Comparison of ENCODE assay signal across 26 cellular contexts in the genomic region with DNA sequence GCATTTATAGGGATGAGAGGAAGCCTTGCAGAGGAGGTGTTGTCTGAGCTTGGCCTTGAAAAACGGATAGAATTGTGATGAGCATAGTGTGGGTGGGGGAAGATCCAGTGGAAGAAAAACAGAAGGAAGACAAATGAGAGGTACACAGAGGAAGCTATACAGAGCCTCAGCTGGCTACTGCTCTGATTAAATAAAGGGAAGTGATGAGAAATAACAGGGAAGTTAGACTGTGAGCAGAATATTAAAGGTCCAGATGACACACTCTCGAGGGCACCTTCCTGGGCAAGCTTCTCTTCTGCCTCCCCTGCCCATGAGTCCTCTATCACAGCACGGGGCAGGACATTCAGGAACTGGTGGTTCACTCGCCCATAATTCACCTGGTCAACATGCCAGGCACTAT.
DNase-seq lines count a peak whose midpoint lies in the region; ATAC-seq and TF ChIP-seq lines count a peak whose summit lies in the region.
"Had no signal": no experiment of that assay in that cellular context is flagged by ENCODE, and none has a peak within 500 bp of the region (broad histone marks: within the 10 kb centered on the region; RNA-seq: fewer than 3 reads in every experiment).

No MANE protein-coding gene starts in this region.

- intact Hi-C loops in right cardiac atrium (cut with DNase I): no loop called here

- no peaks in the 10 kb centered on the region for H3K9me3 ChIP-seq in OCI-LY3 (ENCODE audit: insufficient read depth, low read length)
- H3K9me3 ChIP-seq in right cardiac atrium (ENCODE audit: control insufficient read depth, low read length): no peaks in the 10 kb centered on the region
- no peaks in the 10 kb centered on the region for H3K9me3 ChIP-seq in upper lobe of left lung
- H3K9me3 ChIP-seq: BE2C, tibial artery had no signal

- H3K4me2 ChIP-seq in OCI-LY3 (ENCODE audit: low read length): peak overlapping the region; percentile 80

- H3K4me1 Mint-ChIP-seq in progenitor cell of endocrine pancreas (ENCODE audit: low read depth): peaks cover 6% of the 10 kb centered on the region
- H3K4me1 Mint-ChIP-seq: activated naive CD4-positive, alpha-beta T cell treated with anti-CD3 and anti-CD28 coated beads, Interleukin-2, amount 10 ng/mL, durations not matched to agents 7 days and 5 days had no signal

- H3K27me3 ChIP-seq in OCI-LY3 (ENCODE audit: low read depth, low read length) (no peaks in the 10 kb centered on the region), right cardiac atrium (ENCODE audit: control insufficient read depth, insufficient read depth) (no peaks in the 10 kb centered on the region), upper lobe of left lung (no peaks in the 10 kb centered on the region)
- H3K27me3 ChIP-seq: BE2C, tibial artery had no signal

- H3K36me3 Mint-ChIP-seq in progenitor cell of endocrine pancreas (ENCODE audit: insufficient read depth): no peaks in the 10 kb centered on the region
- H3K36me3 Mint-ChIP-seq: activated naive CD4-positive, alpha-beta T cell treated with anti-CD3 and anti-CD28 coated beads, Interleukin-2, amount 10 ng/mL, durations not matched to agents 7 days and 5 days had no signal

- no peaks in the 10 kb centered on the region for H3K9me3 Mint-ChIP-seq in progenitor cell of endocrine pancreas (ENCODE audit: low read depth)
- H3K9me3 Mint-ChIP-seq: activated naive CD4-positive, alpha-beta T cell treated with anti-CD3 and anti-CD28 coated beads, Interleukin-2, amount 10 ng/mL, durations not matched to agents 7 days and 5 days had no signal

- H3K4me3 Mint-ChIP-seq in progenitor cell of endocrine pancreas (ENCODE audit: low read depth): no peak overlapping the region
- H3K4me3 Mint-ChIP-seq: activated naive CD4-positive, alpha-beta T cell treated with anti-CD3 and anti-CD28 coated beads, Interleukin-2, amount 10 ng/mL, durations not matched to agents 7 days and 5 days; T-cell had no signal

- peaks cover 63% of the 10 kb centered on the region for H3K4me1 ChIP-seq in OCI-LY3 (ENCODE audit: low read length)
- no peaks in the 10 kb centered on the region for H3K4me1 ChIP-seq in right cardiac atrium (ENCODE audit: control insufficient read depth, insufficient read depth, low read length)
- no peaks in the 10 kb centered on the region for H3K4me1 ChIP-seq in upper lobe of left lung
- H3K4me1 ChIP-seq: BE2C, tibial artery had no signal

- H3K36me3 ChIP-seq in OCI-LY3 (replicated peaks; ENCODE audit: low read depth, low read length): peaks cover 13% of the 10 kb centered on the region
- no peaks in the 10 kb centered on the region for H3K36me3 ChIP-seq in upper lobe of left lung
- H3K36me3 ChIP-seq: BE2C had no signal

- no peaks in the 10 kb centered on the region for H3K27me3 Mint-ChIP-seq in progenitor cell of endocrine pancreas
- H3K27me3 Mint-ChIP-seq: activated naive CD4-positive, alpha-beta T cell treated with anti-CD3 and anti-CD28 coated beads, Interleukin-2, amount 10 ng/mL, durations not matched to agents 7 days and 5 days; T-cell had no signal

- 76% methylated on average over 4 of the region's 4 CpGs for WGBS in right cardiac atrium
- WGBS in upper lobe of left lung, 2 donors: 69 to 71% methylated on average over 4 of the region's 4 CpGs

- H4K20me1 ChIP-seq in OCI-LY3 (ENCODE audit: insufficient read depth, low read length): no peaks in the 10 kb centered on the region

- no peak for TF ChIP-seq EP300 in upper lobe of left lung (IDR thresholded peaks at IDR 0.05)

- DNase-seq in SIG-M5 treated with dmso at 0.1 percent for 504 hours (lab: John Stamatoyannopoulos, UW; ENCODE audit: unreplicated experiment) (peak; percentile 45), SIG-M5 (lab: John Stamatoyannopoulos, UW) (no peak), right cardiac atrium (no peak), upper lobe of left lung (no peak), progenitor cell of endocrine pancreas (ENCODE audit: low spot score, unreplicated experiment) (no peak), T-helper 9 cell (no peak)
- DNase-seq: activated CD4-positive, CD25-positive, alpha-beta regulatory T cell; activated CD8-positive, alpha-beta memory T cell treated with anti-CD3 and anti-CD28 coated beads for 24 hours; activated naive CD4-positive, alpha-beta T cell treated with anti-CD3 and anti-CD28 coated beads, Interleukin-2, amount 10 ng/mL, durations not matched to agents 7 days and 5 days; activated T-cell treated with anti-CD3 and anti-CD28 coated beads, Interleukin-2, amount 50 U/mL, for 48 hours; anterior cingulate cortex; BE2C; Calu3; central memory CD4-positive, alpha-beta T cell; effector CD4-positive, alpha-beta T cell; EL; MM.1S; NCI-H187 treated with DMSO at 0.1 percent for 48 hours; NCI-H345; RPMI8226; stimulated activated naive CD4-positive, alpha-beta T cell treated with Interleukin-2 at 50 U/mL for 16 hours; T-cell; tibial artery had no signal

- no peak overlapping the region for H2AFZ ChIP-seq in OCI-LY3 (ENCODE audit: low read depth, low read length)

- TF ChIP-seq CTCF in OCI-LY3 (IDR thresholded peaks at IDR 0.05; ENCODE audit: low read depth, low read length): no peak
- no peak for TF ChIP-seq CTCF in upper lobe of left lung (IDR thresholded peaks at IDR 0.05)
- no peak for TF ChIP-seq CTCF in progenitor cell of endocrine pancreas (IDR thresholded peaks at IDR 0.05; ENCODE audit: unreplicated experiment)

- peak overlapping the region; percentile 40; the same call in 1 of the 2 replicates for H3K9ac ChIP-seq in OCI-LY3 (ENCODE audit: low read length)

- H3K27ac Mint-ChIP-seq in progenitor cell of endocrine pancreas: no peak overlapping the region
- H3K27ac Mint-ChIP-seq: activated naive CD4-positive, alpha-beta T cell treated with anti-CD3 and anti-CD28 coated beads, Interleukin-2, amount 10 ng/mL, durations not matched to agents 7 days and 5 days; T-cell had no signal

- ATAC-seq in right cardiac atrium (peak; percentile 25 to 32), upper lobe of left lung (ENCODE audit: low FRiP score in 2 of 2) (peak; percentile 51 to 80), GM18502 (IDR thresholded peaks at IDR 0.05; ENCODE audit: poor library complexity, unreplicated experiment) (no peak)
- ATAC-seq: T-cell had no signal

- peak overlapping the region; percentile 80 for H3K27ac ChIP-seq in OCI-LY3 (ENCODE audit: low read length)
- H3K27ac ChIP-seq in right cardiac atrium (ENCODE audit: low read length): no peak overlapping the region
- H3K27ac ChIP-seq in upper lobe of left lung: no peak overlapping the region
- H3K27ac ChIP-seq: 22Rv1, tibial artery had no signal

- no peak for TF ChIP-seq POLR2A in upper lobe of left lung (IDR thresholded peaks at IDR 0.05)

- H3K4me3 ChIP-seq in OCI-LY3 (ENCODE audit: low read length) (peak overlapping the region; percentile 43), right cardiac atrium (ENCODE audit: low read length) (no peak overlapping the region), upper lobe of left lung (no peak overlapping the region)
- H3K4me3 ChIP-seq: tibial artery had no signal

- H3K79me2 ChIP-seq in OCI-LY3 (ENCODE audit: low read length): no peaks in the 10 kb centered on the region
